Comparison of ENCODE assay signal across 8 cellular contexts in the genomic region with DNA sequence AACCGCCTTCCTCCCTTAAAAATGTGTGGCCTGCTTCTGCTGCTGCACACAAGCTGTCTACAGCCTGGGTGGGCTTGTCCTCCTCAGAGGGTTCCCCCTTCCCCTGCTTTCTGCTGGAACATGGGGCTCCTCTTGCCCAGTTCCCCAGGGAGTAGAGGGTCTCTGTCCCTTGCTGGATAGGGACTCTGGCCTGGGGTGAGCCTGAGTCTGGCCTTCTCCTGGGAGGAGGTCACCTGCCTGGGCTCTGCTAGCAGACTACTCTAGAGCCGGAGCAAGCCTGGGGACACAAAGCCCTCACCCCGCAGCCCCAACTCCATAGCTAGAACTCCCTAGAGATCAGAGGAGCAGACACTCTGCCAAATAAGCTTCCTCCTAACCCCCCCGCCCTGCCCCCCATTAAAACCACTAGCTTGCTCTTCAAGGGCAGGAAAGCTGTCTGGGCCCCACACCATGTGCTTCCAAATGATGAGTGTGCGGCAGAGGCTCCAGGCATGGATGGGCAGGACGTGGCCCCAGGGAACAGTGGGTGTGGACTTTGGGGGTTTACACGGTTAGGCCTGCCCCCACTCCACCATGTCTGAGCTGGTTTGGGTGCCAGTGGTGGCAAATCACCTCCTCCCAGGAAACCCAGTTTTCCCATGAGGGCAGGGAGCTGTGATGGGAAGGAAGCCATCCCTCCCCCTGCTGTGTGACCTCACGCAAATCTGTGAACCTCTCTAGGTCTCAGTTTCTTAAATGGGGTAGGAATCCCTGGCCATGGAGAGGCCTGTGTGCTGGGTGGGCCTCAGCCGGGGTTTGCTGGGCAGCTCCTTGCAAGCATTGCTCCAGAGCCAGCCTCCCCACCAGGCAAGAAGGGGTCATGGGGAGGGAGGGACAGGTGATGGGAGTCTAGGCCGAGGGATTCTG. TPM values are rescaled to one million over a fixed set of nuclear protein-coding genes. Genes with fewer than 3 reads are reported as not detected.
DNase-seq lines count a peak whose midpoint lies in the region; ATAC-seq and TF ChIP-seq lines count a peak whose summit lies in the region.

No MANE protein-coding gene starts in this region.

- no peaks in the 10 kb centered on the region for H3K9me3 Mint-ChIP-seq in osteocyte (ENCODE audit: unreplicated experiment)

- no peaks in the 10 kb centered on the region for H3K27me3 Mint-ChIP-seq in osteocyte (ENCODE audit: unreplicated experiment)

- no TSS peak for BruUV-seq in mammary epithelial cell (replicated peaks; lab: Mats Ljungman, UMichigan)

- H3K9ac ChIP-seq in Loucy (ENCODE audit: low read depth, low read length, poor library complexity, severe bottlenecking) = peak overlapping the region; percentile 17
- H3K9ac ChIP-seq in mammary epithelial cell (ENCODE audit: insufficient read depth, low read length) = no peak overlapping the region

- ATAC-seq in GM18858 (IDR thresholded peaks at IDR 0.05; ENCODE audit: unreplicated experiment) = no peak

- 60% methylated on average over 8 of the region's 10 CpGs for WGBS in mammary epithelial cell (ENCODE audit: low coverage, missing lambda C conversion rate)

- peak overlapping the region; percentile 87 for H3K27ac Mint-ChIP-seq in osteocyte (ENCODE audit: unreplicated experiment)

- DNase-seq in Daoy (ENCODE audit: low read depth) (peak; percentile 90), mammary epithelial cell (peak; percentile 71), osteocyte (ENCODE audit: extremely low spot score, unreplicated experiment) (no peak), NCI-H2107 treated with DMSO at 0.1 percent for 48 hours (lab: John Stamatoyannopoulos, UW; ENCODE audit: unreplicated experiment) (no peak), C1 segment of cervical spinal cord (lab: John Stamatoyannopoulos, UW) (no peak)
- no peak for DNase-seq in stimulated activated CD4-positive, alpha-beta T cell treated with anti-CD3 and anti-CD28 coated beads, Interleukin-15, amount 100 ng/mL, for 24 hours

- no peak for TF ChIP-seq CTCF in Loucy (conservative IDR thresholded peaks at IDR 0.05; ENCODE audit: low read length)
- TF ChIP-seq CTCF in mammary epithelial cell (conservative IDR thresholded peaks at IDR 0.05 in 1 of 2, IDR thresholded peaks at IDR 0.05 in 1 of 2; ENCODE audit: extremely low read depth in 1 of 2, insufficient read depth in 1 of 2, low read depth in 1 of 2, low read length in 2 of 2) = no peak
- TF ChIP-seq CTCF in osteocyte (IDR thresholded peaks at IDR 0.05) = no peak

- H3K36me3 ChIP-seq in Loucy (ENCODE audit: insufficient read depth, low read length) = no peaks in the 10 kb centered on the region
- H3K36me3 ChIP-seq in mammary epithelial cell (ENCODE audit: insufficient read depth, low read length) = no peaks in the 10 kb centered on the region

- CTCF ChIA-PET in mammary epithelial cell (lab: Charles Lee; ENCODE audit: low non-redundant PET) = interaction anchor here (1.2 kb wide), 1 partner anchor 16 kb away, joined by 5 read pairs; no protein-coding TSS in a partner anchor

- H3K27me3 ChIP-seq in Loucy (ENCODE audit: insufficient read depth, low read length, poor library complexity, severe bottlenecking) = no peaks in the 10 kb centered on the region
- H3K27me3 ChIP-seq in mammary epithelial cell (ENCODE audit: insufficient read depth, low read length) = no peaks in the 10 kb centered on the region

- no peak overlapping the region for H3K4me3 Mint-ChIP-seq in osteocyte (ENCODE audit: unreplicated experiment)

- in situ Hi-C loops in mammary epithelial cell (cut with MboI; ENCODE audit: low sequenced_read_pairs in 2 of 2) = loop anchor here in 1 of 2 donors (5.0 kb wide), 1 partner anchor 97 kb away; no protein-coding TSS in a partner anchor

- no peaks in the 10 kb centered on the region for H4K20me1 ChIP-seq in Loucy (ENCODE audit: insufficient read depth, low read length, poor library complexity, severe bottlenecking)
- H4K20me1 ChIP-seq in mammary epithelial cell (ENCODE audit: insufficient read depth, low read length) = no peaks in the 10 kb centered on the region

- H3K4me1 ChIP-seq in Loucy (ENCODE audit: insufficient read depth, low read length, poor library complexity, severe bottlenecking) (peaks cover 21% of the 10 kb centered on the region), mammary epithelial cell (ENCODE audit: insufficient read depth, low read length) (peaks cover 46% of the 10 kb centered on the region)

- dilution Hi-C loops in mammary epithelial cell (cut with HindIII; ENCODE audit: low sequenced_read_pairs) = loop anchor here (5.0 kb wide), 2 partner anchors 37 to 137 kb away; no protein-coding TSS in a partner anchor

- no peaks in the 10 kb centered on the region for H3F3A ChIP-seq in Loucy (ENCODE audit: low read depth)

- intact Hi-C loops in mammary epithelial cell (cut with micrococcal nuclease) = no loop called here

- no peaks in the 10 kb centered on the region for H3K9me3 ChIP-seq in Loucy (ENCODE audit: insufficient read depth, low read depth, low read length)
- no peaks in the 10 kb centered on the region for H3K9me3 ChIP-seq in mammary epithelial cell (replicated peaks; ENCODE audit: insufficient read depth, low read length)

- no peak overlapping the region for H3K4me2 ChIP-seq in Loucy (ENCODE audit: low read depth, low read length, poor library complexity, severe bottlenecking)
- peak overlapping the region; percentile 37 for H3K4me2 ChIP-seq in mammary epithelial cell (ENCODE audit: insufficient read depth, low read depth, low read length)

- H3K27ac ChIP-seq in mammary epithelial cell (ENCODE audit: insufficient read depth, low read depth, low read length) = peak overlapping the region; percentile 13

- peaks cover 35% of the 10 kb centered on the region for H3K4me1 Mint-ChIP-seq in osteocyte (ENCODE audit: unreplicated experiment)

- H3K4me3 ChIP-seq in Loucy (ENCODE audit: low read length, poor library complexity, severe bottlenecking) (no peak overlapping the region), mammary epithelial cell (replicated peaks in 1 of 3; ENCODE audit: insufficient read depth in 1 of 3, low read depth in 2 of 3, low read length in 3 of 3) (no peak overlapping the region)

- H2AFZ ChIP-seq in Loucy (ENCODE audit: low read length) = no peak overlapping the region
- no peak overlapping the region for H2AFZ ChIP-seq in mammary epithelial cell (ENCODE audit: low read depth, low read length)

- no peaks in the 10 kb centered on the region for H3K9me2 ChIP-seq in Loucy (replicated peaks; ENCODE audit: low read depth, low read length)

- H3K36me3 Mint-ChIP-seq in osteocyte (ENCODE audit: unreplicated experiment) = no peaks in the 10 kb centered on the region

- H3K79me2 ChIP-seq in Loucy (ENCODE audit: insufficient read depth, low read length) (no peaks in the 10 kb centered on the region), mammary epithelial cell (ENCODE audit: insufficient read depth, low read length) (no peaks in the 10 kb centered on the region)

RNA-seq across cellular contexts. Expression of a gene that starts 10.1 kb away (rescaled TPM):
- 4.1 and 4.3 TPM in 2 replicates for total RNA-seq in Daoy (2014; rRNA removed; shearing (Covaris generic))
- 1 to 10 TPM; 3.3 to 6.5 TPM for total RNA-seq in mammary epithelial cell
- 2.0 TPM for polyA plus RNA-seq in mammary epithelial cell
- polyA minus RNA-seq in mammary epithelial cell = 18.8 TPM
- total RNA-seq in osteocyte = 0.57 and 0.67 TPM in 2 replicates

RNA-seq across cellular contexts. Expression of a gene that starts 52.2 kb away (rescaled TPM):
- total RNA-seq in Daoy (2014; rRNA removed; shearing (Covaris generic)) = 343 and 386 TPM in 2 replicates
- total RNA-seq in mammary epithelial cell = 100 to 1,000 TPM; 146 to 231 TPM
- polyA plus RNA-seq in mammary epithelial cell = 389 TPM
- polyA minus RNA-seq in mammary epithelial cell = 130 TPM
- total RNA-seq in osteocyte = 320 and 333 TPM in 2 replicates

Comparison
In these comparisons a context has a peak if more than half of its experiments do, and no peak if none do; other contexts are left out.
1. DNase-seq: peak in Daoy (single experiment) and mammary epithelial cell (single experiment); none in osteocyte (single experiment), NCI-H2107 treated with DMSO at 0.1 percent for 48 hours (single experiment), stimulated activated CD4-positive, alpha-beta T cell treated with anti-CD3 and anti-CD28 coated beads, Interleukin-15, amount 100 ng/mL, for 24 hours (single experiment) and C1 segment of cervical spinal cord (0 of 14).